31 cellular contexts compared by ENCODE assay signal in genomic region chr18:32707153-32707552, GRCh38.
DNase-seq lines count a peak whose midpoint lies in the region; ATAC-seq, FAIRE-seq and TF ChIP-seq lines count a peak whose summit lies in the region.
"Had no signal": no experiment of that assay in that cellular context is flagged by ENCODE, and none has a peak within 500 bp of the region (broad histone marks: within the 10 kb centered on the region; RNA-seq: fewer than 3 reads in every experiment).

No MANE protein-coding gene starts in this region.

- intact Hi-C loops in ovary (cut with DNase I) = no loop called here

- H3K4me1 ChIP-seq in ovary (ENCODE audit: insufficient read depth) = no peaks in the 10 kb centered on the region
- H3K4me1 ChIP-seq: uterus had no signal

- no peak for TF ChIP-seq CTCF in bronchial epithelial cell (IDR thresholded peaks at IDR 0.05; ENCODE audit: insufficient read depth, low read length, severe bottlenecking)
- TF ChIP-seq CTCF in ovary (IDR thresholded peaks at IDR 0.05) = no peak

- no peaks in the 10 kb centered on the region for H3K4me1 Mint-ChIP-seq in activated CD8-positive, alpha-beta memory T cell treated with anti-CD3 and anti-CD28 coated beads, Interleukin-2, amount 10 ng/mL, durations not matched to agents 7 days and 5 days
- H3K4me1 Mint-ChIP-seq: activated CD4-positive, alpha-beta memory T cell treated with anti-CD3 and anti-CD28 coated beads, Interleukin-2, amount 10 ng/mL, durations not matched to agents 7 days and 5 days; CD14-positive monocyte had no signal

- TF ChIP-seq POLR2A in ovary (IDR thresholded peaks at IDR 0.05) = no peak

- H3K27me3 Mint-ChIP-seq in activated CD8-positive, alpha-beta memory T cell treated with anti-CD3 and anti-CD28 coated beads, Interleukin-2, amount 10 ng/mL, durations not matched to agents 7 days and 5 days = no peaks in the 10 kb centered on the region
- H3K27me3 Mint-ChIP-seq: activated CD4-positive, alpha-beta memory T cell treated with anti-CD3 and anti-CD28 coated beads, Interleukin-2, amount 10 ng/mL, durations not matched to agents 7 days and 5 days; stimulated activated naive CD8-positive, alpha-beta T cell treated with anti-CD3 and anti-CD28 coated beads, Interleukin-15, Interleukin-2, amounts not matched to agents 100 ng/mL and 50 ng/mL, for 24 hours had no signal

- no peaks in the 10 kb centered on the region for H3K36me3 ChIP-seq in bronchial epithelial cell (ENCODE audit: control insufficient read depth, insufficient read depth, low read length)
- H3K36me3 ChIP-seq in ovary = no peaks in the 10 kb centered on the region
- H3K36me3 ChIP-seq: brain microvascular endothelial cell, thoracic aorta, uterus had no signal

- DNase-seq in NCI-H2029 (lab: John Stamatoyannopoulos, UW) = peak; percentile 37
- DNase-seq in NCI-H2029 treated with DMSO at 0.1 percent for 48 hours (lab: John Stamatoyannopoulos, UW) = no peak
- DNase-seq in NCI-H1092 (lab: John Stamatoyannopoulos, UW) = peak; percentile 30
- peak; percentile 49 for DNase-seq in bronchial epithelial cell (ENCODE audit: low read depth)
- peak; percentile 28 for DNase-seq in renal cortical epithelial cell (ENCODE audit: low read depth)
- no peak for DNase-seq in ovary
- DNase-seq in activated CD8-positive, alpha-beta memory T cell treated with anti-CD3 and anti-CD28 coated beads, Interleukin-2, amount 10 ng/mL, durations not matched to agents 7 days and 5 days = no peak
- DNase-seq: activated CD4-positive, alpha-beta memory T cell treated with anti-CD3 and anti-CD28 coated beads, Interleukin-2, amount 10 ng/mL, durations not matched to agents 7 days and 5 days; activated CD4-positive, alpha-beta T cell treated with anti-CD3 and anti-CD28 coated beads for 1 hour; activated naive CD4-positive, alpha-beta T cell treated with anti-CD3 and anti-CD28 coated beads for 36 hours; brain microvascular endothelial cell; GOT3; HFFc6; hypothalamus; NCI-H1105; NCI-H2171; NCI-H524 treated with DMSO at 0.1 percent for 48 hours; nephron progenitor cell; right cardiac atrium; SHP77 treated with DMSO at 0.1 percent for 48 hours; T-helper 2 cell; uterus had no signal

- no peak for TF ChIP-seq EP300 in ovary (IDR thresholded peaks at IDR 0.05)

- ATAC-seq in activated CD8-positive, alpha-beta memory T cell treated with anti-CD3 and anti-CD28 coated beads, Interleukin-2, amount 10 ng/mL, durations not matched to agents 7 days and 5 days = no peak
- no peak for ATAC-seq in GM21576 (IDR thresholded peaks at IDR 0.05; ENCODE audit: unreplicated experiment)
- ATAC-seq: right cardiac atrium had no signal

- H3K27ac Mint-ChIP-seq in activated CD8-positive, alpha-beta memory T cell treated with anti-CD3 and anti-CD28 coated beads, Interleukin-2, amount 10 ng/mL, durations not matched to agents 7 days and 5 days = no peak overlapping the region
- H3K27ac Mint-ChIP-seq: activated CD4-positive, alpha-beta memory T cell treated with anti-CD3 and anti-CD28 coated beads, Interleukin-2, amount 10 ng/mL, durations not matched to agents 7 days and 5 days; activated naive CD4-positive, alpha-beta T cell treated with anti-CD3 and anti-CD28 coated beads for 36 hours; CD14-positive monocyte; HFFc6; nephron progenitor cell; stimulated activated naive CD8-positive, alpha-beta T cell treated with anti-CD3 and anti-CD28 coated beads, Interleukin-15, Interleukin-2, amounts not matched to agents 100 ng/mL and 50 ng/mL, for 24 hours had no signal

- 74 to 89% (median 79%) methylated on average over 2 of the region's 2 CpGs for WGBS in ovary, 3 donors

- H3K4me3 Mint-ChIP-seq in activated CD8-positive, alpha-beta memory T cell treated with anti-CD3 and anti-CD28 coated beads, Interleukin-2, amount 10 ng/mL, durations not matched to agents 7 days and 5 days = no peak overlapping the region
- H3K4me3 Mint-ChIP-seq: activated CD4-positive, alpha-beta memory T cell treated with anti-CD3 and anti-CD28 coated beads, Interleukin-2, amount 10 ng/mL, durations not matched to agents 7 days and 5 days; activated naive CD4-positive, alpha-beta T cell treated with anti-CD3 and anti-CD28 coated beads for 36 hours; CD14-positive monocyte; HFFc6; nephron progenitor cell; stimulated activated naive CD8-positive, alpha-beta T cell treated with anti-CD3 and anti-CD28 coated beads, Interleukin-15, Interleukin-2, amounts not matched to agents 100 ng/mL and 50 ng/mL, for 24 hours had no signal

- peak; percentile 55 for FAIRE-seq in bronchial epithelial cell (lab: Jason Lieb, UNC)
- FAIRE-seq: A204.1, GM18507, GM19239, RCC 7860 had no signal

- H3K36me3 Mint-ChIP-seq in activated CD8-positive, alpha-beta memory T cell treated with anti-CD3 and anti-CD28 coated beads, Interleukin-2, amount 10 ng/mL, durations not matched to agents 7 days and 5 days = no peaks in the 10 kb centered on the region
- H3K36me3 Mint-ChIP-seq: CD14-positive monocyte had no signal

- H3K27me3 ChIP-seq in bronchial epithelial cell (ENCODE audit: control insufficient read depth, insufficient read depth, low read length) (no peaks in the 10 kb centered on the region), ovary (no peaks in the 10 kb centered on the region)
- H3K27me3 ChIP-seq: brain microvascular endothelial cell, uterus had no signal

- no peaks in the 10 kb centered on the region for H3K9me3 Mint-ChIP-seq in activated CD8-positive, alpha-beta memory T cell treated with anti-CD3 and anti-CD28 coated beads, Interleukin-2, amount 10 ng/mL, durations not matched to agents 7 days and 5 days (ENCODE audit: low read depth)
- H3K9me3 Mint-ChIP-seq: activated CD4-positive, alpha-beta memory T cell treated with anti-CD3 and anti-CD28 coated beads, Interleukin-2, amount 10 ng/mL, durations not matched to agents 7 days and 5 days; activated naive CD4-positive, alpha-beta T cell treated with anti-CD3 and anti-CD28 coated beads for 36 hours; nephron progenitor cell; stimulated activated naive CD8-positive, alpha-beta T cell treated with anti-CD3 and anti-CD28 coated beads, Interleukin-15, Interleukin-2, amounts not matched to agents 100 ng/mL and 50 ng/mL, for 24 hours had no signal

- no peaks in the 10 kb centered on the region for H3K9me3 ChIP-seq in ovary
- H3K9me3 ChIP-seq: thoracic aorta, uterus had no signal

- H3K4me3 ChIP-seq in bronchial epithelial cell (ENCODE audit: low read depth, low read length) (no peak overlapping the region), ovary (no peak overlapping the region)
- H3K4me3 ChIP-seq: smooth muscle cell, thoracic aorta, uterus had no signal

- H3K27ac ChIP-seq in ovary = no peak overlapping the region
- H3K27ac ChIP-seq: brain microvascular endothelial cell, thoracic aorta, uterus had no signal

- CTCF ChIA-PET in activated CD8-positive, alpha-beta memory T cell treated with anti-CD3 and anti-CD28 coated beads, Interleukin-2, amount 10 ng/mL, durations not matched to agents 7 days and 5 days (lab: Charles Lee) = no interaction called here

Comparison
In these comparisons a context has a peak if more than half of its experiments do, and no peak if none do; other contexts are left out.
1. DNase-seq: peak in NCI-H2029 (single experiment), NCI-H1092 (single experiment), bronchial epithelial cell (single experiment) and renal cortical epithelial cell (single experiment); none in NCI-H2029 treated with DMSO at 0.1 percent for 48 hours (single experiment), ovary (0 of 5) and activated CD8-positive, alpha-beta memory T cell treated with anti-CD3 and anti-CD28 coated beads, Interleukin-2, amount 10 ng/mL, durations not matched to agents 7 days and 5 days (single experiment).